36 cellular contexts compared by ENCODE assay signal in the genomic region with DNA sequence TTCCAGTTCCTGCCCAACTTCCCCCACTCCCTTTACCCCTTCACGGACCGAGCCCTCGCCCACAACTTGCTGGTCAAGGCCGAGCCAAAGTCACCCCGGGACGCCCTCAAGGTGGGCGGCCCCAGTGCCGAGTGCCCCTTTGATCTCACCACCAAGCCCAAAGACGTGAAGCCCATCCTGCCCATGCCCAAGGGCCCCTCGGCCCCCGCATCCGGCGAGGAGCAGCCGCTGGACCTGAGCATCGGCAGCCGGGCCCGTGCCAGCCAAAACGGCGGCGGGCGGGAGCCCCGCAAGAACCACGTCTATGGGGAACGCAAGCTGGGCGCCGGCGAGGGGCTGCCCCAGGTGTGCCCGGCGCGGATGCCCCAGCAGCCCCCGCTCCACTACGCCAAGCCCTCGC. TPM values are rescaled to one million over a fixed set of nuclear protein-coding genes. Genes with fewer than 3 reads are reported as not detected.
"Had no signal": no experiment of that assay in that cellular context is flagged by ENCODE, and none has a peak within 500 bp of the region (broad histone marks: within the 10 kb centered on the region; RNA-seq: fewer than 3 reads in every experiment).

No MANE protein-coding gene starts in this region.

- H3K9me3 ChIP-seq: adrenal gland, body of pancreas had no signal

- ATAC-seq: activated naive CD4-positive, alpha-beta T cell treated with anti-CD3 and anti-CD28 coated beads, Interleukin-2, amount 50 U/mL, for 72 hours; activated naive CD8-positive, alpha-beta T cell treated with anti-CD3 and anti-CD28 coated beads, Interleukin-2, amount 50 U/mL, for 24 hours; activated T-cell treated with anti-CD3 and anti-CD28 coated beads, Interleukin-2, amount 50 U/mL, for 4 hours; activated T-cell treated with anti-CD3 and anti-CD28 coated beads, Interleukin-2, amount 50 U/mL, for 72 hours; activated T-helper 17 cell treated with anti-CD3 and anti-CD28 coated beads, Interleukin-2, amount 50 U/mL, for 72 hours; body of pancreas had no signal

- H3K36me3 ChIP-seq: adrenal gland, brain microvascular endothelial cell, breast epithelium had no signal

- H3K27ac ChIP-seq: adrenal gland, ascending aorta, body of pancreas, brain microvascular endothelial cell, breast epithelium, cardiac muscle cell had no signal

- DNase-seq: activated effector memory CD4-positive, alpha-beta T cell treated with anti-CD3 and anti-CD28 coated beads, Interleukin-2, amount 50 U/mL, for 16 hours; activated effector memory CD4-positive, alpha-beta T cell treated with Interleukin-2 at 50 U/mL for 16 hours; activated gamma-delta T cell; activated gamma-delta T cell treated with Interleukin-2 at 50 U/mL for 16 hours; activated naive CD4-positive, alpha-beta T cell; activated naive CD4-positive, alpha-beta T cell treated with anti-CD3 and anti-CD28 coated beads for 36 hours; activated naive CD4-positive, alpha-beta T cell treated with anti-CD3 and anti-CD28 coated beads, Interleukin-2, amount 10 ng/mL, durations not matched to agents 7 days and 5 days; activated naive CD4-positive, alpha-beta T cell treated with anti-CD3 and anti-CD28 coated beads, Interleukin-2, amount 50 U/mL, for 16 hours; activated naive CD4-positive, alpha-beta T cell treated with Interleukin-2 at 50 U/mL for 16 hours; activated naive CD8-positive, alpha-beta T cell treated with anti-CD3 and anti-CD28 coated beads for 36 hours; activated naive CD8-positive, alpha-beta T cell treated with anti-CD3 and anti-CD28 coated beads, Interleukin-2, amount 10 ng/mL, durations not matched to agents 7 days and 5 days; activated naive CD8-positive, alpha-beta T cell treated with anti-CD3 and anti-CD28 coated beads, Interleukin-2, amount 50 U/mL, for 24 hours; activated T-cell treated with anti-CD3 and anti-CD28 coated beads, Interleukin-2, amount 50 U/mL, for 1 hour; activated T-cell treated with anti-CD3 and anti-CD28 coated beads, Interleukin-2, amount 50 U/mL, for 24 hours; activated T-cell treated with anti-CD3 and anti-CD28 coated beads, Interleukin-2, amount 50 U/mL, for 4 hours; activated T-cell treated with anti-CD3 and anti-CD28 coated beads, Interleukin-2, amount 50 U/mL, for 48 hours; activated T-cell treated with anti-CD3 and anti-CD28 coated beads, Interleukin-2, amount 50 U/mL, for 72 hours; adrenal gland; amniotic stem cell; amygdala; anterior cingulate cortex; aorta; body of pancreas; brain microvascular endothelial cell; caudate nucleus; central memory CD4-positive, alpha-beta T cell; cerebellar nuclear complex had no signal

- H3K4me3 ChIP-seq: adrenal gland, ascending aorta, body of pancreas, breast epithelium, cardiac muscle cell had no signal

- FAIRE-seq: astrocyte, bronchial epithelial cell had no signal

- H3K4me1 ChIP-seq: adrenal gland, body of pancreas, breast epithelium had no signal

- H3K27me3 ChIP-seq: ascending aorta, body of pancreas, brain microvascular endothelial cell, cardiac muscle cell had no signal

RNA-seq across cellular contexts. Expression of a gene that starts 42.1 kb away (rescaled TPM):
- total RNA-seq: activated naive CD8-positive, alpha-beta T cell treated with anti-CD3 and anti-CD28 coated beads, Interleukin-2, amount 10 ng/mL, durations not matched to agents 7 days and 5 days; activated T-helper 1 cell treated with anti-CD3 and anti-CD28 coated beads, Interleukin-12 subunit alpha, Interleukin-12 subunit beta, Interleukin-2, Interleukin-4 antibody, amounts not matched to agents 30 ng/mL and 10 ng/mL and 1 ng/mL, durations not matched to agents 14 hours and 24 hours and 36 hours; activated T-helper 2 cell treated with anti-CD3 and anti-CD28 coated beads, Interferon-gamma antibody, Interleukin-2, Interleukin-4, amounts not matched to agents 10 μg/mL and 5 μg/mL and 100 μg/mL, durations not matched to agents 14 hours and 24 hours and 36 hours; ascending aorta had no signal
